In genomic region chr20:63468421-63468820, GRCh38 we compare ENCODE assay signal across 1 cellular context.
TF ChIP-seq lines count a peak whose summit lies in the region.

No MANE protein-coding gene starts in this region.

TF ChIP-seq in H1, 55 proteins besides CTCF, POLR2A, EP300 and RAD21:
- peak; percentile 16 for TF ChIP-seq EZH2 (IDR thresholded peaks at IDR 0.05; ENCODE audit: low read depth, low read length, severe bottlenecking)
- no peak for TF ChIP-seq JUN (IDR thresholded peaks at IDR 0.05; ENCODE audit: low read depth, low read length)
TF ChIP-seq in H1: peak in this region for 1.
